Comparison of ENCODE assay signal across 21 cellular contexts in genomic region chr3:171416666-171417065, GRCh38. TPM values are rescaled to one million over a fixed set of nuclear protein-coding genes. Genes with fewer than 3 reads are reported as not detected.
A peak's percentile ranks its signal among the peaks of the same experiment; 100 is the strongest.
DNase-seq lines count a peak whose midpoint lies in the region; ATAC-seq, FAIRE-seq and TF ChIP-seq lines count a peak whose summit lies in the region.
"Had no signal": no experiment of that assay in that cellular context is flagged by ENCODE, and none has a peak within 500 bp of the region (broad histone marks: within the 10 kb centered on the region; RNA-seq: fewer than 3 reads in every experiment).

No MANE protein-coding gene starts in this region.

- peaks cover 32% of the 10 kb centered on the region for H3K4me1 ChIP-seq in ACC112 (ENCODE audit: control insufficient read depth, insufficient read depth, low read length, unreplicated experiment)

- no peak overlapping the region for H3K4me3 ChIP-seq in ACC112 (ENCODE audit: low read depth, low read length)
- H3K4me3 ChIP-seq in brain microvascular endothelial cell (ENCODE audit: low read depth, low read length): no peak overlapping the region

- H3K4me3 Mint-ChIP-seq in T-helper 17 cell: peak overlapping the region; percentile 28
- H3K4me3 Mint-ChIP-seq: CD4-positive, CD25-positive, alpha-beta regulatory T cell; CD8-positive, alpha-beta memory T cell; HFFc6 had no signal

- DNase-seq in D721Med (ENCODE audit: insufficient read length, low spot score): no peak
- DNase-seq in T-helper 17 cell: no peak
- DNase-seq in brain microvascular endothelial cell: no peak
- DNase-seq in islet precursor cell: no peak
- DNase-seq in NK-92 treated with Interleukin-12 subunit alpha and Interleukin-12 subunit beta, amount 100 ng/mL, for 24 hours (lab: John Stamatoyannopoulos, UW): no peak
- DNase-seq in NCI-H1105 treated with DMSO at 0.1 percent for 48 hours (lab: John Stamatoyannopoulos, UW): no peak
- DNase-seq: ACHN; BE2C; C1 segment of cervical spinal cord; CD4-positive, CD25-positive, alpha-beta regulatory T cell; CD8-positive, alpha-beta memory T cell; DMS79 treated with DMSO at 0.1 percent for 48 hours; GF-D8; GOT3; H7; HFFc6; KBM-7 had no signal

- peak overlapping the region; percentile 5; the same call in 1 of the 2 replicates for H3K27ac ChIP-seq in ACC112 (ENCODE audit: low read depth, low read length)
- peak overlapping the region; percentile 99 for H3K27ac ChIP-seq in brain microvascular endothelial cell

- H3K27me3 ChIP-seq in ACC112 (ENCODE audit: insufficient read depth, low read length) (no peaks in the 10 kb centered on the region), brain microvascular endothelial cell (replicated peaks) (no peaks in the 10 kb centered on the region)
- H3K27me3 ChIP-seq: BE2C had no signal

- peaks cover 2% of the 10 kb centered on the region for H3K79me2 ChIP-seq in ACC112 (ENCODE audit: control insufficient read depth, insufficient read depth, low read length, unreplicated experiment)

- no peaks in the 10 kb centered on the region for H3K36me3 Mint-ChIP-seq in T-helper 17 cell (ENCODE audit: low read depth)

- FAIRE-seq in D721Med (lab: Jason Lieb, UNC): peak; percentile 51
- FAIRE-seq: HTR-8/SVneo had no signal

- H3K4me1 Mint-ChIP-seq in T-helper 17 cell: peaks cover 59% of the 10 kb centered on the region

- no peaks in the 10 kb centered on the region for H3K9me3 ChIP-seq in T-helper 17 cell (ENCODE audit: control insufficient read depth, low read length, poor library complexity, severe bottlenecking)
- H3K9me3 ChIP-seq: BE2C had no signal

- TF ChIP-seq CTCF in D721Med (IDR thresholded peaks at IDR 0.05; ENCODE audit: insufficient read depth, missing control alignments) (no peak), brain microvascular endothelial cell (IDR thresholded peaks at IDR 0.05; ENCODE audit: low read depth, low read length, missing control alignments) (no peak)

- in situ Hi-C loops in brain microvascular endothelial cell (cut with HindIII; ENCODE audit: low pct_ligation_motif_present, low sequenced_read_pairs): no loop called here

- no peak overlapping the region for H2AFZ ChIP-seq in ACC112 (ENCODE audit: low read length, unreplicated experiment)

- H3K27ac Mint-ChIP-seq in T-helper 17 cell: no peak overlapping the region

- H3K36me3 ChIP-seq in ACC112 (ENCODE audit: insufficient read depth, low read length) (no peaks in the 10 kb centered on the region), brain microvascular endothelial cell (replicated peaks) (no peaks in the 10 kb centered on the region)
- H3K36me3 ChIP-seq: BE2C had no signal

- ATAC-seq in T-helper 17 cell (no peak), GM18502 (IDR thresholded peaks at IDR 0.05; ENCODE audit: poor library complexity, unreplicated experiment) (no peak)
- ATAC-seq: HCT116 had no signal

- no peaks in the 10 kb centered on the region for H3K27me3 Mint-ChIP-seq in T-helper 17 cell
- H3K27me3 Mint-ChIP-seq: CD4-positive, CD25-positive, alpha-beta regulatory T cell; CD8-positive, alpha-beta memory T cell had no signal

RNA-seq across cellular contexts. Expression of gene TNIK, which starts 43.5 kb away (rescaled TPM):
- total RNA-seq in T-helper 17 cell: 10 to 100 TPM; 96.4 to 98.9 TPM
